In genomic region chrX:54439967-54440871, GRCh38 we compare ENCODE assay signal across 8 cellular contexts. TPM values are rescaled to one million over a fixed set of nuclear protein-coding genes. Genes with fewer than 3 reads are reported as not detected.
DNase-seq lines count a peak whose midpoint lies in the region; ATAC-seq and TF ChIP-seq lines count a peak whose summit lies in the region.

TSS of gene TSR2 (plus strand) at chrX:54440404. CDS start at chrX:54440422, 18 bp downstream.

- no peaks in the 10 kb centered on the region for H3K27me3 ChIP-seq in Panc1 (ENCODE audit: control insufficient read depth, insufficient read depth, low read length)
- no peaks in the 10 kb centered on the region for H3K27me3 ChIP-seq in esophagus squamous epithelium

- TF ChIP-seq CTCF in Panc1 (IDR thresholded peaks at IDR 0.05): no peak; the same call in 1 of the 2 replicates
- TF ChIP-seq CTCF in esophagus squamous epithelium (IDR thresholded peaks at IDR 0.05): no peak

- H3K27me3 Mint-ChIP-seq in naive B cell: peaks cover 0 to 5% (median 0%) of the 10 kb centered on the region in 3 donors

- no TSS peak for BruUV-seq in Panc1 (replicated peaks; lab: Mats Ljungman, UMichigan)

- H3K4me1 Mint-ChIP-seq in naive B cell: peaks cover 25 to 38% (median 29%) of the 10 kb centered on the region in 3 donors
- H3K4me1 Mint-ChIP-seq in stimulated activated effector memory CD8-positive, alpha-beta T cell treated with anti-CD3 and anti-CD28 coated beads, Interleukin-12 subunit alpha, Interleukin-12 subunit beta, amount 100 ng/mL, for 72 hours: peaks cover 44% of the 10 kb centered on the region

- CTCF ChIA-PET in Panc1 (lab: Charles Lee): interaction anchor here (0.5 to 0.6 kb wide), 3 partner anchors 21 to 112 kb away, joined by 3 to 4 read pairs (median 3); partner anchors contain the start of gene GNL3L

- peak within 1 kb of the TSS; percentile 78 for H3K27ac ChIP-seq in Panc1 (ENCODE audit: low read length)
- peak within 1 kb of the TSS; percentile 51 to 76 (median 66) for H3K27ac ChIP-seq in esophagus squamous epithelium

- peaks cover 0 to 6% (median 0%) of the 10 kb centered on the region in 7 donors for H3K9me3 Mint-ChIP-seq in naive B cell
- no peaks in the 10 kb centered on the region for H3K9me3 Mint-ChIP-seq in stimulated activated effector memory CD8-positive, alpha-beta T cell treated with anti-CD3 and anti-CD28 coated beads, Interleukin-12 subunit alpha, Interleukin-12 subunit beta, amount 100 ng/mL, for 72 hours

- DNase-seq in DMS79 treated with DMSO at 0.1 percent for 48 hours (lab: John Stamatoyannopoulos, UW): peak; percentile 71
- peak; percentile 45 for DNase-seq in KG1 (lab: John Stamatoyannopoulos, UW)
- DNase-seq in Panc1 (ENCODE audit: low read depth, low spot score): peak; percentile 69
- peak; percentile 69 to 80 for DNase-seq in activated T-cell treated with anti-CD3 and anti-CD28 coated beads, Interleukin-2, amount 50 U/mL, for 48 hours
- peak; percentile 7 for DNase-seq in esophagus squamous epithelium (lab: John Stamatoyannopoulos, UW)
- peak; percentile 72 for DNase-seq in naive B cell
- peak; percentile 44 to 79 for DNase-seq in stimulated activated effector memory CD8-positive, alpha-beta T cell treated with anti-CD3 and anti-CD28 coated beads, Interleukin-12 subunit alpha, Interleukin-12 subunit beta, amount 100 ng/mL, for 72 hours (ENCODE audit: low spot score in 2 of 2)

- intact Hi-C loops in Panc1 (cut with micrococcal nuclease; ENCODE audit: unreplicated experiment) (loop anchor here (10.0 kb wide), 1 partner anchor 195 kb away; no protein-coding TSS in a partner anchor), esophagus squamous epithelium (cut with DNase I) (no loop called here)

- ATAC-seq in GM21737 (IDR thresholded peaks at IDR 0.05; ENCODE audit: unreplicated experiment): peak; percentile 97
- peak; percentile 99 for ATAC-seq in Panc1
- peak; percentile 97 to 99 for ATAC-seq in naive B cell (ENCODE audit: low read depth in 2 of 2)
- ATAC-seq in stimulated activated effector memory CD8-positive, alpha-beta T cell treated with anti-CD3 and anti-CD28 coated beads, Interleukin-12 subunit alpha, Interleukin-12 subunit beta, amount 100 ng/mL, for 72 hours: peak; percentile 98

- peaks cover 0 to 9% of the 10 kb centered on the region in 2 donors for H3K36me3 Mint-ChIP-seq in naive B cell
- peaks cover 35% of the 10 kb centered on the region for H3K36me3 Mint-ChIP-seq in stimulated activated effector memory CD8-positive, alpha-beta T cell treated with anti-CD3 and anti-CD28 coated beads, Interleukin-12 subunit alpha, Interleukin-12 subunit beta, amount 100 ng/mL, for 72 hours

- peak within 1 kb of the TSS; percentile 87 to 98 (median 92) for H3K27ac Mint-ChIP-seq in naive B cell
- H3K27ac Mint-ChIP-seq in stimulated activated effector memory CD8-positive, alpha-beta T cell treated with anti-CD3 and anti-CD28 coated beads, Interleukin-12 subunit alpha, Interleukin-12 subunit beta, amount 100 ng/mL, for 72 hours: peak within 1 kb of the TSS; percentile 93

- H3K4me1 ChIP-seq in Panc1 (ENCODE audit: control insufficient read depth, insufficient read depth, low read length): 0 out of 2 replicates have a peak, but pooled peaks cover 3% of the 10 kb centered on the region
- H3K4me1 ChIP-seq in esophagus squamous epithelium: peaks cover 4 to 19% (median 7%) of the 10 kb centered on the region in 3 donors

- in situ Hi-C loops in Panc1 (cut with HindIII; ENCODE audit: low pct_unique_long_range_greater_than_20kb, low sequenced_read_pairs): no loop called here

- H3K36me3 ChIP-seq in Panc1 (ENCODE audit: control insufficient read depth, insufficient read depth, low read length) (no peaks in the 10 kb centered on the region), esophagus squamous epithelium (peaks cover 0 to 18% (median 0%) of the 10 kb centered on the region in 3 donors)

- peak within 1 kb of the TSS; percentile 86 to 99 (median 94) for H3K4me3 Mint-ChIP-seq in naive B cell
- peak within 1 kb of the TSS; percentile 90 for H3K4me3 Mint-ChIP-seq in stimulated activated effector memory CD8-positive, alpha-beta T cell treated with anti-CD3 and anti-CD28 coated beads, Interleukin-12 subunit alpha, Interleukin-12 subunit beta, amount 100 ng/mL, for 72 hours

- POLR2A ChIA-PET in Panc1 (lab: Charles Lee): no interaction called here

- H3K4me3 ChIP-seq in Panc1 (ENCODE audit: low read depth in 2 of 2, low read length in 2 of 2): peak within 1 kb of the TSS; percentile 93 to 95
- peak within 1 kb of the TSS; percentile 79 to 91 (median 80) for H3K4me3 ChIP-seq in esophagus squamous epithelium

- TF ChIP-seq POLR2A in esophagus squamous epithelium (IDR thresholded peaks at IDR 0.05): peak in 1 of 4 donors; percentile 47

- H3K9me3 ChIP-seq in Panc1 (ENCODE audit: control insufficient read depth, insufficient read depth, low read depth, low read length): no peaks in the 10 kb centered on the region
- no peaks in the 10 kb centered on the region for H3K9me3 ChIP-seq in esophagus squamous epithelium

- WGBS in esophagus squamous epithelium, 2 donors: 0 to 18% methylated on average over 4 to 8 of the region's 40 CpGs

RNA-seq across cellular contexts. Expression of gene TSR2, which starts in this region (rescaled TPM):
- total RNA-seq in Panc1 (2021; ENCODE audit: unreplicated experiment) (37.9 TPM), esophagus squamous epithelium (10 to 100 TPM; 10.7 to 19.8 (median 14.7) TPM)
- polyA plus RNA-seq in Panc1 (2012; ENCODE audit: insufficient read length): 43.0 TPM
- polyA plus RNA-seq in naive B cell (ENCODE audit: low read depth in 6 of 6): 10 to 100 TPM; 63.7 to 91.9 (median 71.3) TPM

Comparison
In these comparisons a context has a peak if more than half of its experiments do, and no peak if none do; other contexts are left out.
1. Peak in every context shown above with its lines: DNase-seq, ATAC-seq, H3K4me3 ChIP-seq and H3K27ac ChIP-seq.
2. DNase-seq: peak in every context shown above with its lines; median percentile 74 in activated T-cell treated with anti-CD3 and anti-CD28 coated beads, Interleukin-2, amount 50 U/mL, for 48 hours; 72 in naive B cell; 71 in DMS79 treated with DMSO at 0.1 percent for 48 hours; 69 in Panc1; 62 in stimulated activated effector memory CD8-positive, alpha-beta T cell treated with anti-CD3 and anti-CD28 coated beads, Interleukin-12 subunit alpha, Interleukin-12 subunit beta, amount 100 ng/mL, for 72 hours; 45 in KG1; 7 in esophagus squamous epithelium.